Comparison of ENCODE assay signal across 8 cellular contexts in the genomic region with DNA sequence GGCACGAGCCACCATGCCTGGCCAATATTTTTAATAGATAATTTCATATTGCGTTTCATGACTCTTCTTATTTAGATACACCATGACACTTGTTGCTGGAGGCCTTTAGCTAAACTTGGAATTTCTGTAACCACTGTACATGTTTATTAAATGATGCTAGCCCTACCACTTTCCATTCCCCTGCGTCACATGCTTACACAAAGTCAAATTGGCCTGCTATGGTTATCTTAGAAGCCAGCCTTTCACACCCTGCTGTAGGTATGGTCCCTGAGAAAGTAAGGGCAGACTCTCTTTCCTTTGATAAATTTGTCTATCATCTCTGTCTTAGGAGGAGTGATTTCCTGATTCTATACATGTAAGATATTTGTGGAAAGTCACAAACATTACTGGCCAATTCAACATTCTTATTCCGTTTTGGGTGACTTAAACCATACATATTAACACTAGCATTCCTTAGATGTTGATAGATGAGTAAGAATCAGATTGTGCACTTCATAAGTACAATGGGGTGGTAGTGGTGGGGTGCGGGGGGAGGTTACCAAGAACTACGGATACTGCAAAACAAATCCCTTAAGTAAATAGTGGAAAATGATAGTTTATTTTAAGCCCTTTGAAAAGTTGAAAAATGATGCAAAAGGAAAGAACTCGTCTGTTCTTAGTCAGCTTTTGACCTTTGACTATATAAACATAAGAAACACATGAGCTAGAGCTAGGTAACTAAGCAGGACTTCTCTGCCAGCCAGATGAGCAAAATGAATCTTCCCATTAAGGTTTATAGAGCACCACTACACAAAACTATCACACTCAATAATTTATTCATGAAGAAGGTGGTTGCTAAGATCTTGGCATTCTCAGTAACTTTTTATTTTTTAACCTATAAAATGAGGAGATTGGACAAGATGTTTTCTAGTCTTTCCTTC.
A peak's percentile ranks its signal among the peaks of the same experiment; 100 is the strongest.
DNase-seq lines count a peak whose midpoint lies in the region; ATAC-seq lines count a peak whose summit lies in the region.

No MANE protein-coding gene starts in this region.

- ATAC-seq in HG03565 (IDR thresholded peaks at IDR 0.05; ENCODE audit: unreplicated experiment), result peak; percentile 7
- ATAC-seq in HG03469 (IDR thresholded peaks at IDR 0.05; ENCODE audit: unreplicated experiment), result no peak
- ATAC-seq in HG02885 (IDR thresholded peaks at IDR 0.05; ENCODE audit: poor library complexity, unreplicated experiment), result no peak
- no peak for ATAC-seq in GM18498 (IDR thresholded peaks at IDR 0.05; ENCODE audit: unreplicated experiment)

- DNase-seq in activated CD4-positive, alpha-beta T cell treated with anti-CD3 and anti-CD28 coated beads, Interleukin-2, amount 50 U/mL, for 4 hours, result peak; percentile 68 to 78
- DNase-seq in fibroblast of peridontal ligament (ENCODE audit: extremely low read depth) (peak; percentile 93), SIG-M5 treated with dmso at 0.1 percent for 504 hours (lab: John Stamatoyannopoulos, UW; ENCODE audit: unreplicated experiment) (no peak)
- peak; percentile 71 for DNase-seq in stimulated activated CD8-positive, alpha-beta memory T cell treated with anti-CD3 and anti-CD28 coated beads, Interleukin-4, amount 100 ng/mL, for 48 hours
